29 cellular contexts compared by ENCODE assay signal in genomic region chr5:6218116-6218515, GRCh38.
"Had no signal": no experiment of that assay in that cellular context is flagged by ENCODE, and none has a peak within 500 bp of the region (broad histone marks: within the 10 kb centered on the region; RNA-seq: fewer than 3 reads in every experiment).

No MANE protein-coding gene starts in this region.

- H3K27me3 Mint-ChIP-seq: naive B cell; stimulated activated naive CD8-positive, alpha-beta T cell treated with anti-CD3 and anti-CD28 coated beads, Interleukin-15, Interleukin-2, amounts not matched to agents 100 ng/mL and 50 ng/mL, for 24 hours had no signal

- H3K9ac ChIP-seq: neural progenitor cell, parathyroid adenoma had no signal

- H3K4me1 ChIP-seq: parathyroid adenoma, psoas muscle, right lobe of liver, sigmoid colon, stomach, thyroid gland, upper lobe of left lung had no signal

- H3K27ac ChIP-seq: neural progenitor cell, neutrophil, ovary, parathyroid adenoma, psoas muscle, right lobe of liver, sigmoid colon, stomach, thoracic aorta, thyroid gland, tibial nerve, upper lobe of left lung had no signal

- DNase-seq: naive B cell; naive thymus-derived CD8-positive, alpha-beta T cell; nucleus accumbens; ovary; posterior cingulate gyrus; psoas muscle; right cardiac atrium; right lobe of liver; sigmoid colon; small intestine; stimulated activated CD4-positive, alpha-beta T cell treated with anti-CD3 and anti-CD28 coated beads, Interleukin-15, amount 100 ng/mL, for 24 hours; stimulated activated CD4-positive, alpha-beta T cell treated with anti-CD3 and anti-CD28 coated beads, Interleukin-2, amount 100 ng/mL, for 24 hours; stimulated activated CD4-positive, alpha-beta T cell treated with anti-CD3 and anti-CD28 coated beads, Interleukin-2, amount 100 ng/mL, for 48 hours; stimulated activated CD4-positive, alpha-beta T cell treated with anti-CD3 and anti-CD28 coated beads, Interleukin-4, amount 100 ng/mL, for 24 hours; stimulated activated naive B cell treated with anti-CD40 and anti-IgM and Interleukin-4, amounts not matched to agents 10 μg/mL and 1 μg/mL and 100 μg/mL, for 72 hours; stimulated activated naive CD4-positive, alpha-beta T cell treated with Interleukin-2 at 50 U/mL for 16 hours; stomach; thyroid gland; trophoblast cell; upper lobe of left lung had no signal

- H3K27me3 ChIP-seq: neural progenitor cell, neutrophil, ovary, right lobe of liver, sigmoid colon, stomach, thyroid gland, tibial nerve, upper lobe of left lung had no signal

- H3K9me3 Mint-ChIP-seq: nephron; stimulated activated effector memory CD8-positive, alpha-beta T cell treated with anti-CD3 and anti-CD28 coated beads, Interleukin-12 subunit alpha, Interleukin-12 subunit beta, amount 100 ng/mL, for 72 hours; stimulated activated naive CD8-positive, alpha-beta T cell treated with anti-CD3 and anti-CD28 coated beads, Interleukin-15, Interleukin-2, amounts not matched to agents 100 ng/mL and 50 ng/mL, for 24 hours had no signal

- H3K9me3 ChIP-seq: neutrophil, ovary, psoas muscle, right lobe of liver, sigmoid colon, stomach, thoracic aorta, thyroid gland, upper lobe of left lung had no signal

- H3K36me3 Mint-ChIP-seq: naive B cell; neural progenitor cell; stimulated activated effector memory CD8-positive, alpha-beta T cell treated with anti-CD3 and anti-CD28 coated beads, Interleukin-12 subunit alpha, Interleukin-12 subunit beta, amount 100 ng/mL, for 72 hours; stimulated activated naive B cell treated with anti-CD40 and anti-IgM and Interleukin-4, amounts not matched to agents 10 μg/mL and 1 μg/mL and 100 μg/mL, for 72 hours had no signal

- ATAC-seq: naive thymus-derived CD8-positive, alpha-beta T cell; psoas muscle; right cardiac atrium; right lobe of liver; stimulated activated effector memory CD8-positive, alpha-beta T cell treated with anti-CD3 and anti-CD28 coated beads, Interleukin-12 subunit alpha, Interleukin-12 subunit beta, amount 100 ng/mL, for 72 hours; stimulated activated naive B cell treated with anti-CD40 and anti-IgM and Interleukin-4, amounts not matched to agents 10 μg/mL and 1 μg/mL and 100 μg/mL, for 72 hours had no signal

- H3K4me2 ChIP-seq: neural progenitor cell had no signal

- H3K4me3 ChIP-seq: neural progenitor cell, ovary, psoas muscle, right lobe of liver, sigmoid colon, stomach, thoracic aorta, thyroid gland, tibial nerve, upper lobe of left lung had no signal

- H3K4me3 Mint-ChIP-seq: naive B cell; naive thymus-derived CD8-positive, alpha-beta T cell; nephron; neural progenitor cell; stimulated activated effector memory CD8-positive, alpha-beta T cell treated with anti-CD3 and anti-CD28 coated beads, Interleukin-12 subunit alpha, Interleukin-12 subunit beta, amount 100 ng/mL, for 72 hours; stimulated activated naive B cell treated with anti-CD40 and anti-IgM and Interleukin-4, amounts not matched to agents 10 μg/mL and 1 μg/mL and 100 μg/mL, for 72 hours; stimulated activated naive CD8-positive, alpha-beta T cell treated with anti-CD3 and anti-CD28 coated beads, Interleukin-15, Interleukin-2, amounts not matched to agents 100 ng/mL and 50 ng/mL, for 24 hours had no signal

- H3K27ac Mint-ChIP-seq: naive thymus-derived CD8-positive, alpha-beta T cell; nephron; neural progenitor cell; progenitor cell of endocrine pancreas; stimulated activated effector memory CD8-positive, alpha-beta T cell treated with anti-CD3 and anti-CD28 coated beads, Interleukin-12 subunit alpha, Interleukin-12 subunit beta, amount 100 ng/mL, for 72 hours; stimulated activated naive B cell treated with anti-CD40 and anti-IgM and Interleukin-4, amounts not matched to agents 10 μg/mL and 1 μg/mL and 100 μg/mL, for 72 hours; stimulated activated naive CD8-positive, alpha-beta T cell treated with anti-CD3 and anti-CD28 coated beads, Interleukin-15, Interleukin-2, amounts not matched to agents 100 ng/mL and 50 ng/mL, for 24 hours had no signal

- H3K4me1 Mint-ChIP-seq: naive B cell; naive thymus-derived CD8-positive, alpha-beta T cell; nephron; neural progenitor cell; stimulated activated effector memory CD8-positive, alpha-beta T cell treated with anti-CD3 and anti-CD28 coated beads, Interleukin-12 subunit alpha, Interleukin-12 subunit beta, amount 100 ng/mL, for 72 hours; stimulated activated naive B cell treated with anti-CD40 and anti-IgM and Interleukin-4, amounts not matched to agents 10 μg/mL and 1 μg/mL and 100 μg/mL, for 72 hours had no signal

- H3K36me3 ChIP-seq: neural progenitor cell, neutrophil, ovary, right lobe of liver, sigmoid colon, stomach, thoracic aorta, thyroid gland, tibial nerve, upper lobe of left lung had no signal
